Comparison of ENCODE assay signal across 8 cellular contexts in the genomic region with DNA sequence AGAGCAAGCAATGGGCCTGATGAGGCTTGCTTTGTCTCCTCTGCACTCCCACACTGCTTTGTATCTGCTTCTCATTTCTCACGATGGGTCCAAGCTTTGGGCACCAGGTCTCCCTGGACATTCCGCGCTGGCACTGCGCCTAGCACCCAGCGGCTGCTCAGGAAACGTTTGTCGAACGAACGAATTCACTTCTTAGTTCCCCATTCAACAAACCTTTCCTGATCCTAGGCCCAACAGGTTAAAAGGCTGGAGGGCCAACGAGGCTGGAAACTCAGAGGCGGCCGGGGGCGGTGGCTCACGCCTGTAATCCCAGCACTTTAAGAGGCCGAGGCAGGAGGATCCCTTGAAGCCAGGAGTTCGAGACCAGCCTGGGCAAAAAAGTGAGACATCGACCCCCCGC. TPM values are rescaled to one million over a fixed set of nuclear protein-coding genes. Genes with fewer than 3 reads are reported as not detected.
A peak's percentile ranks its signal among the peaks of the same experiment; 100 is the strongest.
DNase-seq lines count a peak whose midpoint lies in the region; ATAC-seq and TF ChIP-seq lines count a peak whose summit lies in the region.

No MANE protein-coding gene starts in this region.

- no peak overlapping the region for H3K18ac ChIP-seq in trophoblast cell (ENCODE audit: low read length)

- ATAC-seq in GM18502 (IDR thresholded peaks at IDR 0.05; ENCODE audit: poor library complexity, unreplicated experiment) (no peak), GM18519 (IDR thresholded peaks at IDR 0.05; ENCODE audit: low FRiP score, unreplicated experiment) (no peak)

- H3K4me2 ChIP-seq in trophoblast cell (ENCODE audit: low read length), result peak overlapping the region; percentile 67

- no peak overlapping the region for H3K23ac ChIP-seq in trophoblast cell (ENCODE audit: low read length)

- peak overlapping the region; percentile 36 for H4K91ac ChIP-seq in trophoblast cell (ENCODE audit: low read depth, low read length)

- H3K4me3 ChIP-seq in Peyer's patch (peak overlapping the region; percentile 74 to 89 (median 80)), trophoblast cell (ENCODE audit: low read depth, low read length) (peak overlapping the region; percentile 64)

- H4K8ac ChIP-seq in trophoblast cell (ENCODE audit: low read depth, low read length), result peak overlapping the region; percentile 24

- no peak overlapping the region for H2AFZ ChIP-seq in trophoblast cell (ENCODE audit: insufficient read depth, low read length, poor library complexity)

- peaks cover 3% of the 10 kb centered on the region for H3K79me1 ChIP-seq in trophoblast cell (ENCODE audit: low read length)

- peak overlapping the region; percentile 89 for H3K9ac ChIP-seq in ES-I3 (ENCODE audit: low read depth, low read length)
- peak overlapping the region; percentile 49 for H3K9ac ChIP-seq in trophoblast cell (ENCODE audit: low read length)

- no peak overlapping the region for H2BK5ac ChIP-seq in trophoblast cell (ENCODE audit: low read depth, low read length, poor library complexity)

- H2BK12ac ChIP-seq in trophoblast cell (ENCODE audit: low read length), result no peak overlapping the region

- H2AK5ac ChIP-seq in trophoblast cell (ENCODE audit: low read length), result peak overlapping the region; percentile 8

- no peak for TF ChIP-seq POLR2A in Peyer's patch (IDR thresholded peaks at IDR 0.05)

- H3K4me1 ChIP-seq in ES-I3 (ENCODE audit: insufficient read depth, low read length), result peaks cover 20% of the 10 kb centered on the region
- peaks cover 2 to 47% (median 14%) of the 10 kb centered on the region in 4 donors for H3K4me1 ChIP-seq in Peyer's patch
- peaks cover 16 to 17% of the 10 kb centered on the region in 2 experiments for H3K4me1 ChIP-seq in trophoblast cell (ENCODE audit: control insufficient read depth in 1 of 2, insufficient read depth in 2 of 2, low read length in 2 of 2)

- no peak overlapping the region for H2BK120ac ChIP-seq in trophoblast cell (ENCODE audit: insufficient read depth, low read length, poor library complexity)

- no peak for DNase-seq in Peyer's patch
- DNase-seq in epithelial cell of prostate (ENCODE audit: low read depth, low spot score), result no peak
- DNase-seq in trophoblast cell, result peak in 1 of 2 donors; percentile 41
- DNase-seq in NCI-H2171 (lab: John Stamatoyannopoulos, UW), result no peak
- no peak for DNase-seq in NCI-H446 (lab: John Stamatoyannopoulos, UW)

- H3K9me3 ChIP-seq in ES-I3 (ENCODE audit: control insufficient read depth, insufficient read depth, low read length) (no peaks in the 10 kb centered on the region), Peyer's patch (no peaks in the 10 kb centered on the region), trophoblast cell (ENCODE audit: insufficient read depth, low read depth, low read length) (no peaks in the 10 kb centered on the region)

- WGBS in trophoblast cell (ENCODE audit: extremely low coverage, insufficient coverage, insufficient read length), result no CpG with 5 or more reads among the region's 18 CpGs

- H3K27ac ChIP-seq in Peyer's patch (peak overlapping the region; percentile 31 to 86 (median 78)), epithelial cell of prostate (peak overlapping the region; percentile 86), trophoblast cell (ENCODE audit: low read depth, low read length) (no peak overlapping the region)

- no peak for TF ChIP-seq CTCF in Peyer's patch (IDR thresholded peaks at IDR 0.05)

- peak overlapping the region; percentile 11 for H4K12ac ChIP-seq in trophoblast cell (ENCODE audit: low read depth, low read length)

- H3K4ac ChIP-seq in trophoblast cell (ENCODE audit: low read depth, low read length), result peak overlapping the region; percentile 77

- peak overlapping the region; percentile 31 for H3K14ac ChIP-seq in trophoblast cell (ENCODE audit: low read length)

- H3K36me3 ChIP-seq in ES-I3 (ENCODE audit: insufficient read depth, low read length), result peaks cover 5% of the 10 kb centered on the region
- peaks cover 0 to 3% (median 0%) of the 10 kb centered on the region in 3 donors for H3K36me3 ChIP-seq in Peyer's patch
- H3K36me3 ChIP-seq in trophoblast cell (ENCODE audit: control insufficient read depth in 1 of 2, insufficient read depth in 2 of 2, low read length in 2 of 2), result no peaks in the 10 kb centered on the region

- H3K79me2 ChIP-seq in trophoblast cell (ENCODE audit: control insufficient read depth, insufficient read depth, low read length, poor library complexity), result peaks cover 15% of the 10 kb centered on the region

- H3K27me3 ChIP-seq in Peyer's patch (no peaks in the 10 kb centered on the region), trophoblast cell (ENCODE audit: insufficient read depth, low read length) (no peaks in the 10 kb centered on the region)

RNA-seq across cellular contexts. Expression of a gene that starts 1.0 kb away (rescaled TPM):
- 10 to 100 TPM; 24.8 to 42.7 (median 29.5) TPM for total RNA-seq in Peyer's patch
- polyA plus RNA-seq in trophoblast cell (2013), result 44.9 and 47.3 TPM in 2 replicates

RNA-seq across cellular contexts. Expression of a gene that starts 17.4 kb away (rescaled TPM):
- 10 to 100 TPM in 3 of 4 donors, 1 to 10 TPM in 1; 7.2 to 35.5 (median 13.1) TPM for total RNA-seq in Peyer's patch
- polyA plus RNA-seq in trophoblast cell (2013), result 0.81 and 0.86 TPM in 2 replicates
